ENCODE assay signal across 29 cellular contexts in the genomic region with DNA sequence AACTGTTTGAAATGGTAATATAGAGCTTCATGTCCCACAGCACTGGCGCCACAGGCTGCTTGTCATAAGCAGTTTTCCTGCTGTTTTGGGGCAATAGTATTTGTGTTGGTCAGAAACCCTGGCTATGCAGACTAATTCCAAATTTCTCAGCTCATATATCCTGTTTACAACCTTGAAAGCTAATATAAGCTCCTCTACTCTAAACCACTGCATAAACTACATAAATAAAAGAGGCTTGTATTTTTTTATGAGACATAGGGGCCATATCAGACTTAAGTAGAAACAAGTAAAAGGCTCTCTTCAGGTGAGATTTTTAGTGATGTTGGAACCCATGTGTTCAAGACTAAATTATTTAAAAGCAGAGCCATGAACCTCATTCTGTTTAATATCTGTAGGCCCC.
"Had no signal": no experiment of that assay in that cellular context is flagged by ENCODE, and none has a peak within 500 bp of the region (broad histone marks: within the 10 kb centered on the region; RNA-seq: fewer than 3 reads in every experiment).

No MANE protein-coding gene starts in this region.

- H3K4me1 Mint-ChIP-seq: stimulated activated memory B cell treated with anti-CD40 and anti-IgM and Interleukin-4, amounts not matched to agents 10 μg/mL and 1 μg/mL and 100 μg/mL, for 72 hours; stimulated activated naive CD8-positive, alpha-beta T cell treated with anti-CD3 and anti-CD28 coated beads, Interleukin-15, amount 100 ng/mL, for 72 hours had no signal

- H3K27me3 Mint-ChIP-seq: stimulated activated memory B cell treated with anti-CD40 and anti-IgM and Interleukin-4, amounts not matched to agents 10 μg/mL and 1 μg/mL and 100 μg/mL, for 72 hours; stimulated activated naive B cell treated with anti-CD40 and anti-IgM and Interleukin-4, amounts not matched to agents 10 μg/mL and 1 μg/mL and 100 μg/mL, for 72 hours had no signal

- H3K4me3 ChIP-seq: stomach, suprapubic skin, testis, thoracic aorta, thyroid gland, tibial artery, tibial nerve, transverse colon, upper lobe of left lung, upper lobe of right lung, uterus, vagina had no signal

- H3K36me3 ChIP-seq: stomach, suprapubic skin, thoracic aorta, thyroid gland, tibial artery, tibial nerve, transverse colon, upper lobe of left lung, upper lobe of right lung, uterus, vagina had no signal

- H3K27ac Mint-ChIP-seq: stimulated activated effector memory CD8-positive, alpha-beta T cell treated with anti-CD3 and anti-CD28 coated beads, Interleukin-12 subunit alpha, Interleukin-12 subunit beta, amount 100 ng/mL, for 72 hours; stimulated activated memory B cell treated with anti-CD40 and anti-IgM and Interleukin-4, amounts not matched to agents 10 μg/mL and 1 μg/mL and 100 μg/mL, for 72 hours; stimulated activated naive CD8-positive, alpha-beta T cell treated with anti-CD3 and anti-CD28 coated beads, Interleukin-15, Interleukin-2, amounts not matched to agents 100 ng/mL and 50 ng/mL, for 24 hours; type B pancreatic cell had no signal

- H3K9me3 Mint-ChIP-seq: stimulated activated effector memory CD8-positive, alpha-beta T cell treated with anti-CD3 and anti-CD28 coated beads, Interleukin-12 subunit alpha, Interleukin-12 subunit beta, amount 100 ng/mL, for 72 hours; stimulated activated memory B cell treated with anti-CD40 and anti-IgM and Interleukin-4, amounts not matched to agents 10 μg/mL and 1 μg/mL and 100 μg/mL, for 72 hours; stimulated activated naive B cell treated with anti-CD40 and anti-IgM and Interleukin-4, amounts not matched to agents 10 μg/mL and 1 μg/mL and 100 μg/mL, for 72 hours; stimulated activated naive CD8-positive, alpha-beta T cell treated with anti-CD3 and anti-CD28 coated beads, Interleukin-15, amount 100 ng/mL, for 72 hours; stimulated activated naive CD8-positive, alpha-beta T cell treated with anti-CD3 and anti-CD28 coated beads, Interleukin-15, Interleukin-2, amounts not matched to agents 100 ng/mL and 50 ng/mL, for 24 hours; type B pancreatic cell had no signal

- FAIRE-seq: urothelium cell line had no signal

- ATAC-seq: stimulated activated effector memory CD8-positive, alpha-beta T cell treated with anti-CD3 and anti-CD28 coated beads, Interleukin-12 subunit alpha, Interleukin-12 subunit beta, amount 100 ng/mL, for 72 hours; stimulated activated memory B cell treated with anti-CD40 and anti-IgM and Interleukin-4, amounts not matched to agents 10 μg/mL and 1 μg/mL and 100 μg/mL, for 72 hours; stimulated activated naive B cell treated with anti-CD40 and anti-IgM and Interleukin-4, amounts not matched to agents 10 μg/mL and 1 μg/mL and 100 μg/mL, for 72 hours; stimulated activated naive CD8-positive, alpha-beta T cell treated with anti-CD3 and anti-CD28 coated beads, Interleukin-15, amount 100 ng/mL, for 72 hours; stimulated activated naive CD8-positive, alpha-beta T cell treated with anti-CD3 and anti-CD28 coated beads, Interleukin-15, Interleukin-2, amounts not matched to agents 100 U/mL and 50 U/mL, for 24 hours; upper lobe of right lung had no signal

- H3K36me3 Mint-ChIP-seq: stimulated activated effector memory CD8-positive, alpha-beta T cell treated with anti-CD3 and anti-CD28 coated beads, Interleukin-12 subunit alpha, Interleukin-12 subunit beta, amount 100 ng/mL, for 72 hours; stimulated activated memory B cell treated with anti-CD40 and anti-IgM and Interleukin-4, amounts not matched to agents 10 μg/mL and 1 μg/mL and 100 μg/mL, for 72 hours; stimulated activated naive B cell treated with anti-CD40 and anti-IgM and Interleukin-4, amounts not matched to agents 10 μg/mL and 1 μg/mL and 100 μg/mL, for 72 hours; type B pancreatic cell had no signal

- H3K4me1 ChIP-seq: stomach, suprapubic skin, testis, thyroid gland, tibial nerve, upper lobe of left lung, upper lobe of right lung, uterus, vagina had no signal

- H3K4me3 Mint-ChIP-seq: stimulated activated effector memory CD8-positive, alpha-beta T cell treated with anti-CD3 and anti-CD28 coated beads, Interleukin-12 subunit alpha, Interleukin-12 subunit beta, amount 100 ng/mL, for 72 hours; stimulated activated memory B cell treated with anti-CD40 and anti-IgM and Interleukin-4, amounts not matched to agents 10 μg/mL and 1 μg/mL and 100 μg/mL, for 72 hours; stimulated activated naive B cell treated with anti-CD40 and anti-IgM and Interleukin-4, amounts not matched to agents 10 μg/mL and 1 μg/mL and 100 μg/mL, for 72 hours; stimulated activated naive CD8-positive, alpha-beta T cell treated with anti-CD3 and anti-CD28 coated beads, Interleukin-15, amount 100 ng/mL, for 72 hours; stimulated activated naive CD8-positive, alpha-beta T cell treated with anti-CD3 and anti-CD28 coated beads, Interleukin-15, Interleukin-2, amounts not matched to agents 100 ng/mL and 50 ng/mL, for 24 hours; type B pancreatic cell had no signal

- H3K9me3 ChIP-seq: stomach, suprapubic skin, testis, thoracic aorta, thyroid gland, tibial artery, tibial nerve, transverse colon, upper lobe of left lung, upper lobe of right lung, uterus, vagina had no signal

- DNase-seq: stimulated activated CD4-positive, alpha-beta T cell treated with anti-CD3 and anti-CD28 coated beads, Interleukin-2, amount 100 ng/mL, for 48 hours; stimulated activated CD4-positive, alpha-beta T cell treated with anti-CD3 and anti-CD28 coated beads, Interleukin-4, amount 100 ng/mL, for 1 hour; stimulated activated CD4-positive, alpha-beta T cell treated with anti-CD3 and anti-CD28 coated beads, Interleukin-4, amount 100 ng/mL, for 24 hours; stimulated activated CD4-positive, alpha-beta T cell treated with anti-CD3 and anti-CD28 coated beads, Interleukin-4, amount 100 ng/mL, for 4 hours; stimulated activated CD8-positive, alpha-beta memory T cell treated with anti-CD3 and anti-CD28 coated beads, Interleukin-4, amount 100 ng/mL, for 48 hours; stimulated activated naive B cell treated with anti-CD40 and anti-IgM and Interleukin-4, amounts not matched to agents 10 μg/mL and 1 μg/mL and 100 μg/mL, for 72 hours; stimulated activated naive CD4-positive, alpha-beta T cell; stimulated activated naive CD4-positive, alpha-beta T cell treated with Interleukin-2 at 50 U/mL for 16 hours; stimulated activated naive CD8-positive, alpha-beta T cell treated with anti-CD3 and anti-CD28 coated beads, Interleukin-15, amount 100 ng/mL, for 72 hours; stimulated activated naive CD8-positive, alpha-beta T cell treated with anti-CD3 and anti-CD28 coated beads, Interleukin-15, Interleukin-2, amounts not matched to agents 100 U/mL and 50 U/mL, for 24 hours; stomach; substantia nigra; testis; thyroid gland; tibial artery; transverse colon; trophoblast cell; upper lobe of left lung; upper lobe of right lung; uterus had no signal

- H3K27me3 ChIP-seq: stomach, suprapubic skin, testis, thyroid gland, tibial artery, tibial nerve, transverse colon, upper lobe of left lung, upper lobe of right lung, uterus, vagina had no signal

- H3K27ac ChIP-seq: stomach, suprapubic skin, testis, thoracic aorta, thyroid gland, tibial artery, tibial nerve, transverse colon, upper lobe of left lung, upper lobe of right lung, uterus, vagina had no signal
